13 cellular contexts compared by ENCODE assay signal in the genomic region with DNA sequence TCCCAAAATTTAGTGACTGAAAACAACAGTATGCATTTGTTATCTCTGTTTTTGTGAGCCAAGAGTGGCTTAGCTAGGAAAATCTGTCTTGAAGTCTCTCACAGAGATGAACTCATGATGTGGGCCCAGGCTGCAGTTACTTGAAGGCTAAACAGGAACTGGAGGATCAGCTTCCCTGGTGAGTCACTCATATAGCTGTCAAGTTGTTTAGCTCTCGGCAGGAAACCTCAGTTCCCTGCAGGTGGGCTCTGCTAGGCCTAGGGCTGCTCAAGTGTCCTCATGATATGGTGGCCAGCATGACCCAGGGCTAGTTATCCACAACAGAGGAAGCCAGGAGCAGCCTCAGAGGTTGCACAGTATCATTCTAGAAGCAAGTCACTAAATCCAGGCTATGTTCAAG. TPM values are rescaled to one million over a fixed set of nuclear protein-coding genes. Genes with fewer than 3 reads are reported as not detected.
DNase-seq lines count a peak whose midpoint lies in the region; ATAC-seq and TF ChIP-seq lines count a peak whose summit lies in the region.
"Had no signal": no experiment of that assay in that cellular context is flagged by ENCODE, and none has a peak within 500 bp of the region (broad histone marks: within the 10 kb centered on the region; RNA-seq: fewer than 3 reads in every experiment).

No MANE protein-coding gene starts in this region.

- H3K27ac ChIP-seq in caudate nucleus (ENCODE audit: low read depth, low read length): no peak overlapping the region

- DNase-seq in GM04504 (ENCODE audit: low read depth) (peak; percentile 36), NB4 (ENCODE audit: low read depth) (peak; percentile 92), brain pericyte (ENCODE audit: low read depth, low spot score) (peak; percentile 66), pulmonary artery endothelial cell (ENCODE audit: low read depth, low spot score) (peak; percentile 39), DMS 273 (lab: John Stamatoyannopoulos, UW; ENCODE audit: unreplicated experiment) (no peak), caudate nucleus (lab: John Stamatoyannopoulos, UW) (no peak)
- DNase-seq: activated CD4-positive, CD25-positive, alpha-beta regulatory T cell; activated T-cell treated with anti-CD3 and anti-CD28 coated beads, Interleukin-2, amount 50 U/mL, for 72 hours; DMS79 treated with DMSO at 0.1 percent for 48 hours; NCI-H1048; OCI-M1; small intestine had no signal

- no peak for ATAC-seq in HG02678 (IDR thresholded peaks at IDR 0.05; ENCODE audit: unreplicated experiment)
- ATAC-seq: activated T-cell treated with anti-CD3 and anti-CD28 coated beads, Interleukin-2, amount 50 U/mL, for 72 hours had no signal

- TF ChIP-seq CTCF in NB4 (IDR thresholded peaks at IDR 0.05; ENCODE audit: low read depth, low read length): no peak

- no peak for TF ChIP-seq POLR2A in NB4 (IDR thresholded peaks at IDR 0.05; ENCODE audit: extremely low read depth, insufficient read length)

- no peak overlapping the region for H3K4me3 ChIP-seq in NB4 (ENCODE audit: low read depth, low read length)

RNA-seq across cellular contexts. Expression of a gene that starts 30.2 kb away (rescaled TPM):
- 11.3 and 12.6 TPM in 2 replicates for total RNA-seq in pulmonary artery endothelial cell

RNA-seq across cellular contexts. Expression of a gene that starts 38.8 kb away (rescaled TPM):
- total RNA-seq in pulmonary artery endothelial cell: 26.1 and 34.5 TPM in 2 replicates

Comparison
In these comparisons a context has a peak if more than half of its experiments do, and no peak if none do; other contexts are left out.
1. DNase-seq: peak in GM04504 (single experiment), NB4 (single experiment), brain pericyte (single experiment) and pulmonary artery endothelial cell (single experiment); none in DMS 273 (single experiment) and caudate nucleus (0 of 61).